ENCODE assay signal across 1 cellular context in the genomic region with DNA sequence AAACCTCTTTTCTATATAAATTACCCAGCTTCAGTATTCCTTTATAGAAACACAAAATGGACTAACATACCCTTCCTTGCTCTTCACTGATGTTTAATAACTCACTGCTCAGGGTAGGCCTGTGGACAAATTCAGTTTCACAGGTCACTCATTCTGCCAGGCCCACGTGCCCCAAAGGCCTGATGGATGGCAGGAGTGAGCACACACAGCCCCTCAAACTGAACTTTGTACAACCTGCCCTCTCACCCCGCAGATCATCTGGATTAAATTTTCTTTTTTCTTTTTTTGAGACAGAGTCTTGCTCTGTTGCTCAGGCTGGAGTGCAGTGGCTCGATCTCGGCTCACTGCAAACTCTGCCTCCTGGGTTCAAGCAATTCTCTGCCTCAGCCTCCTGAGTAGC.
TF ChIP-seq lines count a peak whose summit lies in the region.

No MANE protein-coding gene starts in this region.

TF ChIP-seq in HepG2, 621 proteins besides CTCF, POLR2A, EP300 and RAD21:
- TF ChIP-seq HNF4A (CRISPR knock-in tag; IDR thresholded peaks at IDR 0.05) = peak; percentile 38; the same call in 1 of the 2 replicates
